8 cellular contexts compared by ENCODE assay signal in the genomic region with DNA sequence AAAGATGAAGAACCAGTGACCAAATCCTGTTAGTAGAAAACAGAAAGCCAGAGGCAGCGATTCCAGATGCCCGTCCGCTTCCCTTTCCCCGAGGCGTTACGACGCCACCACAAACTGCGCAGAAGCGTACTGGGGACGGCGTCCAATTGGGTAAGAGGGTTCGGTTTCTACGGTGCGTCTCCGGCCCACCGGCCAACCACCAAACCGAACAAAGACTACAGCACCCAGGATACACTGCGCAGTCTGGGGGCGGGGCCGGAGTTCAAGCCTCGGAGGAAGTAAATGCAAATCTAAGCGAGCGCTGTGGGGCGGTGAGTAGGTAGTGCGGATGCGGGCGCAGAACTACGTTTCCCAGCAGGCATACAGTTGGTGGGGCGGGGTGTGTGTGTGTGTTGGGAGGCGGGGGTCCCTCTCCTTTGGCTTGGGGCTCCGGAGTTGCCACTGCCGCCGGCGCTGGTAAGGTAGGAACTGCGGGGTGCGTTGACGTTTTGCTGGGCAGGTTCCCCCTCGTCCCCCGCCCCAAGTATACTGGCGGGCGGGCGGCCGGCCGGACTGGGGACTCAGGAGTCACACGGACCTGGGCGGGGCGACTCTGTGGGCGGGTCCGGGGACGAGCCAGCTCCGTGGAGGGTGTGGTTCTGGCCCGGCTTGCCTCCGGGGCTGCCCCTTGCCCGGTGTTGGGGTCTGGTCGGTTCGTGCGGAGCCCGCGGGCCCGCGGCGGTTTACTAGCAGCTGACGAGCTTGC. TPM values are rescaled to one million over a fixed set of nuclear protein-coding genes. Genes with fewer than 3 reads are reported as not detected.
DNase-seq lines count a peak whose midpoint lies in the region; ATAC-seq and TF ChIP-seq lines count a peak whose summit lies in the region.

A gene with protein sequence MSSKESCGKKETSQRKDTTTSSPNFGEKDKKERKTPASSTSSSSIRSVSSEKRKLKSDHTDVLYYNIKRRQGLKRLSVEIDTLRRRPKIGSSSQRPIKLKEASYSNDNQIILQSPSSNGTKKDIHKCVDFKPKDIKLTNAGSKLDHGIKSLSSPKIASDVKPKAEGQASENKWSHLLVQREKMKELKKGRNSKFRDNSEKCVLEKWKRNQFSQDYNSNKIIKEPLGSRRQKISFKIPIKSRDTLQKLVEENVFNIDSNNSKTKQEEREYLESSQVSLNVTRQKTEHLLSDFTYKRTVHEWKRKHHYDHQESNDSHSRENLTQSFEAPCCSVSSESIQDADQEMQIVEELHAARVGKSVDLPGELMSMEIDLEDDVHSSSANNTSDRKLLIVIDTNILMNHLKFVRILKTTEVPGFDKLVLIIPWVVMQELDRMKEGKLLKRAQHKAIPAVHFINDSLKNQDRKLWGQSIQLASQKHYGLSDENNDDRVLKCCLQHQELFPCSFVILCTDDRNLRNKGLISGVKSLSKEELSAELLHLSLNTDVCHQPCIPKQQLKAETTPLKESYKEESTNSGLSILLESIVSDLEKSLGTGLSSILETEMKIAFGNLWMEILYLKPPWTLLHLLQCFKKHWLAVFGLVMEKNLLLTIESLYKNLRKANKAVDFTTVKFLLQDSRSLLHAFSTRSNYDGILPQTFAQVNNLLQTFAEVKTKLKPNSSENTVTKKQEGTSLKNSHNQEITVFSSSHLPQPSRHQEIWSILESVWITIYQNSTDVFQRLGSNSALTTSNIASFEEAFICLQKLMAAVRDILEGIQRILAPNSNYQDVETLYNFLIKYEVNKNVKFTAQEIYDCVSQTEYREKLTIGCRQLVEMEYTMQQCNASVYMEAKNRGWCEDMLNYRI (plus strand): TSS at position 314 of the 745 bp plus-strand sequence. CDS start 3,675 bp downstream, outside the sequence.
A gene with protein sequence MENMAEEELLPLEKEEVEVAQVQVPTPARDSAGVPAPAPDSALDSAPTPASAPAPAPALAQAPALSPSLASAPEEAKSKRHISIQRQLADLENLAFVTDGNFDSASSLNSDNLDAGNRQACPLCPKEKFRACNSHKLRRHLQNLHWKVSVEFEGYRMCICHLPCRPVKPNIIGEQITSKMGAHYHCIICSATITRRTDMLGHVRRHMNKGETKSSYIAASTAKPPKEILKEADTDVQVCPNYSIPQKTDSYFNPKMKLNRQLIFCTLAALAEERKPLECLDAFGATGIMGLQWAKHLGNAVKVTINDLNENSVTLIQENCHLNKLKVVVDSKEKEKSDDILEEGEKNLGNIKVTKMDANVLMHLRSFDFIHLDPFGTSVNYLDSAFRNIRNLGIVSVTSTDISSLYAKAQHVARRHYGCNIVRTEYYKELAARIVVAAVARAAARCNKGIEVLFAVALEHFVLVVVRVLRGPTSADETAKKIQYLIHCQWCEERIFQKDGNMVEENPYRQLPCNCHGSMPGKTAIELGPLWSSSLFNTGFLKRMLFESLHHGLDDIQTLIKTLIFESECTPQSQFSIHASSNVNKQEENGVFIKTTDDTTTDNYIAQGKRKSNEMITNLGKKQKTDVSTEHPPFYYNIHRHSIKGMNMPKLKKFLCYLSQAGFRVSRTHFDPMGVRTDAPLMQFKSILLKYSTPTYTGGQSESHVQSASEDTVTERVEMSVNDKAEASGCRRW (minus strand): TSS at position 100 of the 745 bp plus-strand sequence. CDS start 241 bp downstream, outside the sequence.

- H3K27ac Mint-ChIP-seq in activated CD4-positive, alpha-beta T cell treated with anti-CD3 and anti-CD28 coated beads, Interleukin-2, amount 10 ng/mL, durations not matched to agents 7 days and 5 days = peak within 1 kb of the TSS; percentile 99

- H3K36me3 ChIP-seq in BE2C = no peaks in the 10 kb centered on the region

- POLR2A ChIA-PET in activated CD4-positive, alpha-beta T cell treated with anti-CD3 and anti-CD28 coated beads, Interleukin-2, amount 10 ng/mL, durations not matched to agents 7 days and 5 days (lab: Charles Lee) = no interaction called here

- H3K27me3 Mint-ChIP-seq in activated CD4-positive, alpha-beta T cell treated with anti-CD3 and anti-CD28 coated beads, Interleukin-2, amount 10 ng/mL, durations not matched to agents 7 days and 5 days = no peaks in the 10 kb centered on the region

- H3K4me3 Mint-ChIP-seq in activated CD4-positive, alpha-beta T cell treated with anti-CD3 and anti-CD28 coated beads, Interleukin-2, amount 10 ng/mL, durations not matched to agents 7 days and 5 days = peak within 1 kb of the TSS; percentile 99

- no peaks in the 10 kb centered on the region for H3K9me3 Mint-ChIP-seq in activated CD4-positive, alpha-beta T cell treated with anti-CD3 and anti-CD28 coated beads, Interleukin-2, amount 10 ng/mL, durations not matched to agents 7 days and 5 days

- CTCF ChIA-PET in activated CD4-positive, alpha-beta T cell treated with anti-CD3 and anti-CD28 coated beads, Interleukin-2, amount 10 ng/mL, durations not matched to agents 7 days and 5 days (lab: Charles Lee) = interaction anchor here (1.3 to 3.8 kb wide), 2 partner anchors 13 to 161 kb away, joined by 3 to 20 read pairs; a partner anchor contains a TSS

- DNase-seq in BE2C (peak; percentile 99), GM19240 (ENCODE audit: insufficient read length, low spot score) (peak; percentile 33), NCI-H526 (lab: John Stamatoyannopoulos, UW) (peak; percentile 100), cortex of kidney (lab: John Stamatoyannopoulos, UW) (peak; percentile 99), left kidney (ENCODE audit: low read depth, low spot score) (peak; percentile 100)
- DNase-seq in activated CD4-positive, alpha-beta T cell treated with anti-CD3 and anti-CD28 coated beads, Interleukin-2, amount 10 ng/mL, durations not matched to agents 7 days and 5 days = peak; percentile 99
- peak; percentile 99 for DNase-seq in stimulated activated CD4-positive, alpha-beta T cell treated with anti-CD3 and anti-CD28 coated beads, Interleukin-2, amount 100 ng/mL, for 24 hours

- H3K9me3 ChIP-seq in BE2C = no peaks in the 10 kb centered on the region

- TF ChIP-seq CTCF in BE2C (IDR thresholded peaks at IDR 0.05; ENCODE audit: low read depth, low read length) = no peak

- H3K36me3 Mint-ChIP-seq in activated CD4-positive, alpha-beta T cell treated with anti-CD3 and anti-CD28 coated beads, Interleukin-2, amount 10 ng/mL, durations not matched to agents 7 days and 5 days (ENCODE audit: low read depth) = peaks cover 8% of the 10 kb centered on the region

- peaks cover 57% of the 10 kb centered on the region for H3K4me1 Mint-ChIP-seq in activated CD4-positive, alpha-beta T cell treated with anti-CD3 and anti-CD28 coated beads, Interleukin-2, amount 10 ng/mL, durations not matched to agents 7 days and 5 days

- H3K4me1 ChIP-seq in BE2C = no peaks in the 10 kb centered on the region

- no peaks in the 10 kb centered on the region for H3K27me3 ChIP-seq in BE2C

- H3K4me3 ChIP-seq in BE2C (ENCODE audit: low read depth, low read length) = peak within 1 kb of the TSS; percentile 79

- ATAC-seq in HG03460 (IDR thresholded peaks at IDR 0.05; ENCODE audit: unreplicated experiment) = peak; percentile 91

RNA-seq across cellular contexts. Expression of the first gene that starts in this region (rescaled TPM):
- 1.3 TPM for polyA plus RNA-seq in BE2C (2012; ENCODE audit: insufficient read depth, insufficient read length, low read depth)
- total RNA-seq in activated CD4-positive, alpha-beta T cell treated with anti-CD3 and anti-CD28 coated beads, Interleukin-2, amount 10 ng/mL, durations not matched to agents 7 days and 5 days = 1 to 10 TPM; 3.7 to 3.9 TPM

RNA-seq across cellular contexts. Expression of the second gene that starts in this region (rescaled TPM):
- 9.2 TPM for polyA plus RNA-seq in BE2C (2012; ENCODE audit: insufficient read depth, insufficient read length, low read depth)
- total RNA-seq in activated CD4-positive, alpha-beta T cell treated with anti-CD3 and anti-CD28 coated beads, Interleukin-2, amount 10 ng/mL, durations not matched to agents 7 days and 5 days = 10 to 100 TPM; 20.3 to 21.1 TPM

Comparison
In these comparisons a context has a peak if more than half of its experiments do, and no peak if none do; other contexts are left out.
1. Peak in every context shown above with its lines: DNase-seq, ATAC-seq and H3K4me3 ChIP-seq.
2. DNase-seq: peak in every context shown above with its lines; median percentile 100 in NCI-H526; 100 in left kidney; 99 in BE2C; 99 in activated CD4-positive, alpha-beta T cell treated with anti-CD3 and anti-CD28 coated beads, Interleukin-2, amount 10 ng/mL, durations not matched to agents 7 days and 5 days; 99 in cortex of kidney; 99 in stimulated activated CD4-positive, alpha-beta T cell treated with anti-CD3 and anti-CD28 coated beads, Interleukin-2, amount 100 ng/mL, for 24 hours; 33 in GM19240.